ENCODE assay signal across 8 cellular contexts in genomic region chr3:125357032-125357658, GRCh38. TPM values are rescaled to one million over a fixed set of nuclear protein-coding genes. Genes with fewer than 3 reads are reported as not detected.
DNase-seq lines count a peak whose midpoint lies in the region; ATAC-seq and TF ChIP-seq lines count a peak whose summit lies in the region.

No MANE protein-coding gene starts in this region.

- ATAC-seq in GM18868 (IDR thresholded peaks at IDR 0.05; ENCODE audit: unreplicated experiment) = peak; percentile 73
- ATAC-seq in GM18861 (IDR thresholded peaks at IDR 0.05; ENCODE audit: unreplicated experiment) = no peak

- intact Hi-C loops in A673 (cut with micrococcal nuclease; ENCODE audit: unreplicated experiment) = no loop called here
- intact Hi-C loops in activated CD4-positive, alpha-beta T cell treated with anti-CD3 and anti-CD28 coated beads, Interleukin-2, amount 10 ng/mL, durations not matched to agents 24 days and 14 days (cut with micrococcal nuclease) = loop anchor here (2.0 kb wide), 1 partner anchor 18 kb away; the partner anchor contains the start of gene ZNF148

- H4K8ac ChIP-seq in mesendoderm (ENCODE audit: low read depth, low read length) = no peak overlapping the region

- H2AK5ac ChIP-seq in mesendoderm (ENCODE audit: low read length) = no peak overlapping the region

- H2BK120ac ChIP-seq in mesendoderm (ENCODE audit: low read depth, low read length) = no peak overlapping the region

- H3K4me1 ChIP-seq in A673 (ENCODE audit: insufficient read depth, low read length, poor library complexity, severe bottlenecking) = peaks cover 3% of the 10 kb centered on the region
- H3K4me1 ChIP-seq in HUES48 (ENCODE audit: control insufficient read depth, insufficient read depth, low read length) = peaks cover 2% of the 10 kb centered on the region; the same call in 1 of the 2 replicates
- no peaks in the 10 kb centered on the region for H3K4me1 ChIP-seq in mesendoderm (ENCODE audit: control insufficient read depth, low read depth, low read length)

- H3K9ac ChIP-seq in HUES48 (ENCODE audit: low read depth, low read length) = peak overlapping the region; percentile 61
- peak overlapping the region; percentile 79 for H3K9ac ChIP-seq in mesendoderm (ENCODE audit: low read length)

- H3K27ac Mint-ChIP-seq in activated CD4-positive, alpha-beta T cell treated with anti-CD3 and anti-CD28 coated beads, Interleukin-2, amount 10 ng/mL, durations not matched to agents 24 days and 14 days = peak overlapping the region; percentile 71

- DNase-seq in A673 (ENCODE audit: low spot score) = peak; percentile 57
- DNase-seq in activated CD4-positive, alpha-beta T cell treated with anti-CD3 and anti-CD28 coated beads, Interleukin-2, amount 10 ng/mL, durations not matched to agents 24 days and 14 days = peak; percentile 85
- DNase-seq in effector CD4-positive, alpha-beta T cell = peak; percentile 51
- DNase-seq in mesendoderm = peak; percentile 31
- DNase-seq in stimulated activated CD8-positive, alpha-beta memory T cell treated with anti-CD3 and anti-CD28 coated beads, Interleukin-4, amount 100 ng/mL, for 48 hours = peak; percentile 72

- H3K9me3 ChIP-seq in A673 (ENCODE audit: low read depth, low read length, poor library complexity, severe bottlenecking) (no peaks in the 10 kb centered on the region), HUES48 (ENCODE audit: control insufficient read depth, insufficient read depth, low read length) (no peaks in the 10 kb centered on the region)

- H3K79me2 ChIP-seq in mesendoderm (ENCODE audit: control insufficient read depth, insufficient read depth, low read length) = peaks cover 38% of the 10 kb centered on the region

- H3K27me3 ChIP-seq in A673 (replicated peaks; ENCODE audit: insufficient read depth, low read depth, low read length, poor library complexity) = no peaks in the 10 kb centered on the region
- H3K27me3 ChIP-seq in HUES48 (ENCODE audit: control insufficient read depth, insufficient read depth, low read length) = no peaks in the 10 kb centered on the region
- no peaks in the 10 kb centered on the region for H3K27me3 ChIP-seq in mesendoderm (ENCODE audit: insufficient read depth, low read length, poor library complexity)

- H3K4me3 Mint-ChIP-seq in activated CD4-positive, alpha-beta T cell treated with anti-CD3 and anti-CD28 coated beads, Interleukin-2, amount 10 ng/mL, durations not matched to agents 24 days and 14 days = peak overlapping the region; percentile 84

- H3K36me3 Mint-ChIP-seq in activated CD4-positive, alpha-beta T cell treated with anti-CD3 and anti-CD28 coated beads, Interleukin-2, amount 10 ng/mL, durations not matched to agents 24 days and 14 days (ENCODE audit: low read depth) = peaks cover 1% of the 10 kb centered on the region

- peaks cover 44% of the 10 kb centered on the region for H3K4me1 Mint-ChIP-seq in activated CD4-positive, alpha-beta T cell treated with anti-CD3 and anti-CD28 coated beads, Interleukin-2, amount 10 ng/mL, durations not matched to agents 24 days and 14 days

- no peak overlapping the region for H3K18ac ChIP-seq in mesendoderm (ENCODE audit: low read length)

- peaks cover 14% of the 10 kb centered on the region for H3K79me1 ChIP-seq in mesendoderm (ENCODE audit: low read length)

- no peak overlapping the region for H3K4ac ChIP-seq in mesendoderm (ENCODE audit: low read depth, low read length)

- H3K4me3 ChIP-seq in A673 (ENCODE audit: low read depth, low read length, poor library complexity, severe bottlenecking) (peak overlapping the region; percentile 57), HUES48 (ENCODE audit: low read depth, low read length) (peak overlapping the region; percentile 75), mesendoderm (ENCODE audit: low read length) (peak overlapping the region; percentile 42)

- POLR2A ChIA-PET in A673 (lab: Charles Lee; ENCODE audit: low non-redundant PET) = no interaction called here

- H3K9me3 Mint-ChIP-seq in activated CD4-positive, alpha-beta T cell treated with anti-CD3 and anti-CD28 coated beads, Interleukin-2, amount 10 ng/mL, durations not matched to agents 24 days and 14 days = no peaks in the 10 kb centered on the region

- peak overlapping the region; percentile 80 for H3K56ac ChIP-seq in mesendoderm (ENCODE audit: low read length)

- H2BK5ac ChIP-seq in mesendoderm (ENCODE audit: low read length) = no peak overlapping the region

- H3K4me2 ChIP-seq in mesendoderm (ENCODE audit: low read length) = peak overlapping the region; percentile 67

- no peak overlapping the region for H2BK15ac ChIP-seq in mesendoderm (replicated peaks; ENCODE audit: low read depth)

- H3K27ac ChIP-seq in A673 (ENCODE audit: low read depth, low read length, poor library complexity, severe bottlenecking) = peak overlapping the region; percentile 63
- no peak overlapping the region for H3K27ac ChIP-seq in HUES48 (ENCODE audit: low read depth, low read length)
- H3K27ac ChIP-seq in mesendoderm (ENCODE audit: low read depth, low read length) = no peak overlapping the region

- H3K23ac ChIP-seq in mesendoderm (ENCODE audit: low read length) = no peak overlapping the region

- H3K27me3 Mint-ChIP-seq in activated CD4-positive, alpha-beta T cell treated with anti-CD3 and anti-CD28 coated beads, Interleukin-2, amount 10 ng/mL, durations not matched to agents 24 days and 14 days = no peaks in the 10 kb centered on the region

- no peaks in the 10 kb centered on the region for H3K36me3 ChIP-seq in A673 (ENCODE audit: insufficient read depth, low read length, poor library complexity, severe bottlenecking)
- H3K36me3 ChIP-seq in HUES48 (ENCODE audit: control insufficient read depth, insufficient read depth, low read length) = no peaks in the 10 kb centered on the region
- no peaks in the 10 kb centered on the region for H3K36me3 ChIP-seq in mesendoderm (ENCODE audit: control insufficient read depth, insufficient read depth, low read length)

- no peak overlapping the region for H4K5ac ChIP-seq in mesendoderm (ENCODE audit: low read length)

- WGBS in mesendoderm (ENCODE audit: extremely low coverage, insufficient coverage, low lambda C conversion rate) = no CpG with 5 or more reads among the region's 52 CpGs

- TF ChIP-seq CTCF in A673 (conservative IDR thresholded peaks at IDR 0.05; ENCODE audit: low read depth, low read length) = no peak

- CTCF ChIA-PET in A673 (lab: Charles Lee) = no interaction called here

- no TSS peak for BruUV-seq in A673 (replicated peaks; lab: Mats Ljungman, UMichigan)

RNA-seq across cellular contexts. Expression of gene ZNF148, which starts 18.0 kb away (rescaled TPM):
- total RNA-seq in A673 (2021) = 45.1 and 47.8 TPM in 2 replicates
- 31.8 and 38.0 TPM in 2 replicates for total RNA-seq in activated CD4-positive, alpha-beta T cell treated with anti-CD3 and anti-CD28 coated beads, Interleukin-2, amount 10 ng/mL, durations not matched to agents 24 days and 14 days
- polyA plus RNA-seq in mesendoderm (2013, experiment 1 of 2) = 7.8 TPM
- polyA plus RNA-seq in mesendoderm (2013, experiment 2 of 2) = 8.1 TPM

Comparison
In these comparisons a context has a peak if more than half of its experiments do, and no peak if none do; other contexts are left out.
1. DNase-seq: peak in every context shown above with its lines; median percentile 85 in activated CD4-positive, alpha-beta T cell treated with anti-CD3 and anti-CD28 coated beads, Interleukin-2, amount 10 ng/mL, durations not matched to agents 24 days and 14 days; 72 in stimulated activated CD8-positive, alpha-beta memory T cell treated with anti-CD3 and anti-CD28 coated beads, Interleukin-4, amount 100 ng/mL, for 48 hours; 57 in A673; 51 in effector CD4-positive, alpha-beta T cell; 31 in mesendoderm.